ENCODE assay signal across 30 cellular contexts in genomic region chr1:44460107-44460885, GRCh38. TPM values are rescaled to one million over a fixed set of nuclear protein-coding genes. Genes with fewer than 3 reads are reported as not detected.
DNase-seq lines count a peak whose midpoint lies in the region; ATAC-seq and TF ChIP-seq lines count a peak whose summit lies in the region.
"Had no signal": no experiment of that assay in that cellular context is flagged by ENCODE, and none has a peak within 500 bp of the region (broad histone marks: within the 10 kb centered on the region; RNA-seq: fewer than 3 reads in every experiment).

No MANE protein-coding gene starts in this region.

- H3K4me3 Mint-ChIP-seq in endothelial cell (ENCODE audit: unreplicated experiment) = no peak overlapping the region
- H3K4me3 Mint-ChIP-seq: activated CD4-positive, alpha-beta T cell treated with anti-CD3 and anti-CD28 coated beads, Interleukin-2, amount 10 ng/mL, durations not matched to agents 7 days and 5 days; activated CD8-positive, alpha-beta memory T cell treated with anti-CD3 and anti-CD28 coated beads, Interleukin-2, amount 10 ng/mL, durations not matched to agents 7 days and 5 days; activated naive CD4-positive, alpha-beta T cell treated with anti-CD3 and anti-CD28 coated beads, Interleukin-2, amount 10 ng/mL, durations not matched to agents 7 days and 5 days; CD4-positive, alpha-beta T cell; effector memory CD8-positive, alpha-beta T cell; mesothelial cell of epicardium; natural killer cell; stimulated activated effector memory CD8-positive, alpha-beta T cell treated with anti-CD3 and anti-CD28 coated beads, Interleukin-12 subunit alpha, Interleukin-12 subunit beta, amount 100 ng/mL, for 72 hours; T-cell had no signal

- H3K4me1 Mint-ChIP-seq in endothelial cell (ENCODE audit: unreplicated experiment) = peaks cover 13% of the 10 kb centered on the region
- H3K4me1 Mint-ChIP-seq: activated CD4-positive, alpha-beta T cell treated with anti-CD3 and anti-CD28 coated beads, Interleukin-2, amount 10 ng/mL, durations not matched to agents 7 days and 5 days; activated CD8-positive, alpha-beta memory T cell treated with anti-CD3 and anti-CD28 coated beads, Interleukin-2, amount 10 ng/mL, durations not matched to agents 7 days and 5 days; activated naive CD4-positive, alpha-beta T cell treated with anti-CD3 and anti-CD28 coated beads, Interleukin-2, amount 10 ng/mL, durations not matched to agents 7 days and 5 days; mesothelial cell of epicardium; natural killer cell; stimulated activated effector memory CD8-positive, alpha-beta T cell treated with anti-CD3 and anti-CD28 coated beads, Interleukin-12 subunit alpha, Interleukin-12 subunit beta, amount 100 ng/mL, for 72 hours; T-cell had no signal

- DNase-seq in KBM-7 (peak; percentile 19), NOMO-1 treated with dmso at 0.1 percent for 144 hours (lab: John Stamatoyannopoulos, UW; ENCODE audit: unreplicated experiment) (peak; percentile 16), endothelial cell (ENCODE audit: low spot score) (no peak), upper lobe of left lung (peak in 1 of 2 donors; percentile 46)
- DNase-seq: activated CD4-positive, alpha-beta T cell treated with anti-CD3 and anti-CD28 coated beads, Interleukin-2, amount 10 ng/mL, durations not matched to agents 7 days and 5 days; activated CD8-positive, alpha-beta memory T cell treated with anti-CD3 and anti-CD28 coated beads, Interleukin-2, amount 10 ng/mL, durations not matched to agents 7 days and 5 days; activated naive CD4-positive, alpha-beta T cell treated with anti-CD3 and anti-CD28 coated beads, Interleukin-2, amount 10 ng/mL, durations not matched to agents 7 days and 5 days; CD4-positive, alpha-beta T cell; effector memory CD8-positive, alpha-beta T cell; EL; foreskin melanocyte; GM23248; natural killer cell; NCI-H1048; NCI-H1930; NCI-H2227 treated with DMSO at 0.1 percent for 48 hours; NCI-H774; PC-9; retina; SHP77; T-cell had no signal

- H3K36me3 Mint-ChIP-seq in endothelial cell (ENCODE audit: low read depth, unreplicated experiment) = peaks cover 12% of the 10 kb centered on the region
- H3K36me3 Mint-ChIP-seq: activated CD8-positive, alpha-beta memory T cell treated with anti-CD3 and anti-CD28 coated beads, Interleukin-2, amount 10 ng/mL, durations not matched to agents 7 days and 5 days; activated naive CD4-positive, alpha-beta T cell treated with anti-CD3 and anti-CD28 coated beads, Interleukin-2, amount 10 ng/mL, durations not matched to agents 7 days and 5 days; mesothelial cell of epicardium; natural killer cell; stimulated activated effector memory CD8-positive, alpha-beta T cell treated with anti-CD3 and anti-CD28 coated beads, Interleukin-12 subunit alpha, Interleukin-12 subunit beta, amount 100 ng/mL, for 72 hours; T-cell had no signal

- TF ChIP-seq EP300 in upper lobe of left lung (IDR thresholded peaks at IDR 0.05) = no peak

- H3K9me3 ChIP-seq in upper lobe of left lung = no peaks in the 10 kb centered on the region
- H3K9me3 ChIP-seq: breast epithelium, vagina had no signal

- no peak overlapping the region for H3K4me3 ChIP-seq in upper lobe of left lung
- H3K4me3 ChIP-seq: breast epithelium, GM23248, K562, PC-9, vagina had no signal

- H3K27ac ChIP-seq in upper lobe of left lung = no peak overlapping the region
- H3K27ac ChIP-seq: breast epithelium, GM23248, PC-9, vagina had no signal

- no peaks in the 10 kb centered on the region for H3K4me1 ChIP-seq in upper lobe of left lung
- H3K4me1 ChIP-seq: breast epithelium, vagina had no signal

- TF ChIP-seq CTCF in endothelial cell (IDR thresholded peaks at IDR 0.05; ENCODE audit: unreplicated experiment) (no peak), upper lobe of left lung (IDR thresholded peaks at IDR 0.05) (no peak)

- no peaks in the 10 kb centered on the region for H3K9me3 Mint-ChIP-seq in endothelial cell (ENCODE audit: unreplicated experiment)
- H3K9me3 Mint-ChIP-seq: activated CD4-positive, alpha-beta T cell treated with anti-CD3 and anti-CD28 coated beads, Interleukin-2, amount 10 ng/mL, durations not matched to agents 7 days and 5 days; activated naive CD4-positive, alpha-beta T cell treated with anti-CD3 and anti-CD28 coated beads, Interleukin-2, amount 10 ng/mL, durations not matched to agents 7 days and 5 days; effector memory CD8-positive, alpha-beta T cell; natural killer cell; stimulated activated effector memory CD8-positive, alpha-beta T cell treated with anti-CD3 and anti-CD28 coated beads, Interleukin-12 subunit alpha, Interleukin-12 subunit beta, amount 100 ng/mL, for 72 hours had no signal

- peak overlapping the region; percentile 34 for H3K27ac Mint-ChIP-seq in endothelial cell (ENCODE audit: unreplicated experiment)
- H3K27ac Mint-ChIP-seq: activated CD4-positive, alpha-beta T cell treated with anti-CD3 and anti-CD28 coated beads, Interleukin-2, amount 10 ng/mL, durations not matched to agents 7 days and 5 days; activated CD8-positive, alpha-beta memory T cell treated with anti-CD3 and anti-CD28 coated beads, Interleukin-2, amount 10 ng/mL, durations not matched to agents 7 days and 5 days; activated naive CD4-positive, alpha-beta T cell treated with anti-CD3 and anti-CD28 coated beads, Interleukin-2, amount 10 ng/mL, durations not matched to agents 7 days and 5 days; CD4-positive, alpha-beta T cell; effector memory CD8-positive, alpha-beta T cell; mesothelial cell of epicardium; natural killer cell; stimulated activated effector memory CD8-positive, alpha-beta T cell treated with anti-CD3 and anti-CD28 coated beads, Interleukin-12 subunit alpha, Interleukin-12 subunit beta, amount 100 ng/mL, for 72 hours; T-cell had no signal

- TF ChIP-seq POLR2A in upper lobe of left lung (IDR thresholded peaks at IDR 0.05) = no peak

- ATAC-seq in upper lobe of left lung (ENCODE audit: low FRiP score in 2 of 2) (peak; percentile 22 to 47), GM18511 (IDR thresholded peaks at IDR 0.05; ENCODE audit: unreplicated experiment) (no peak), GM21825 (IDR thresholded peaks at IDR 0.05; ENCODE audit: unreplicated experiment) (no peak), HG02759 (IDR thresholded peaks at IDR 0.05; ENCODE audit: unreplicated experiment) (no peak)
- ATAC-seq: activated CD8-positive, alpha-beta memory T cell treated with anti-CD3 and anti-CD28 coated beads, Interleukin-2, amount 10 ng/mL, durations not matched to agents 7 days and 5 days; effector memory CD8-positive, alpha-beta T cell; esophagus mucosa; K562; stimulated activated effector memory CD8-positive, alpha-beta T cell treated with anti-CD3 and anti-CD28 coated beads, Interleukin-12 subunit alpha, Interleukin-12 subunit beta, amount 100 ng/mL, for 72 hours; T-cell had no signal

- no peaks in the 10 kb centered on the region for H3K36me3 ChIP-seq in upper lobe of left lung
- H3K36me3 ChIP-seq: breast epithelium, vagina had no signal

- in situ Hi-C loops in KBM-7 (cut with MboI; ENCODE audit: low pct_unique_long_range_greater_than_20kb, low sequenced_read_pairs) = no loop called here

- no peaks in the 10 kb centered on the region for H3K27me3 ChIP-seq in upper lobe of left lung
- H3K27me3 ChIP-seq: vagina had no signal

- H3K27me3 Mint-ChIP-seq in endothelial cell (ENCODE audit: unreplicated experiment) = no peaks in the 10 kb centered on the region

- 72 to 76% methylated on average over 12 of the region's 12 CpGs for WGBS in upper lobe of left lung, 2 donors

RNA-seq across cellular contexts. Expression of gene RNF220, which starts 55.2 kb away (rescaled TPM):
- total RNA-seq in endothelial cell (ENCODE audit: unreplicated experiment) (87.5 TPM), upper lobe of left lung (100 to 1,000 TPM in 2 of 6 donors, 10 to 100 TPM in 4; 77.7 to 114 (median 91.1) TPM)

Comparison
In these comparisons a context has a peak if more than half of its experiments do, and no peak if none do; other contexts are left out.
1. ATAC-seq: peak in upper lobe of left lung (2 of 2); none in GM18511 (single experiment), GM21825 (single experiment) and HG02759 (single experiment).